In genomic region chr9:69463497-69464068, GRCh38 we compare ENCODE assay signal across 15 cellular contexts.
"Had no signal": no experiment of that assay in that cellular context is flagged by ENCODE, and none has a peak within 500 bp of the region (broad histone marks: within the 10 kb centered on the region; RNA-seq: fewer than 3 reads in every experiment).

No MANE protein-coding gene starts in this region.

- H3K4me3 Mint-ChIP-seq: activated naive CD4-positive, alpha-beta T cell treated with anti-CD3 and anti-CD28 coated beads, Interleukin-2, amount 50 U/mL, for 24 hours; natural killer cell had no signal

- H3K36me3 ChIP-seq: gastrocnemius medialis, lower lobe of right lung had no signal

- H3K4me3 ChIP-seq: ascending aorta, gastrocnemius medialis, lower lobe of right lung had no signal

- H3K9me3 Mint-ChIP-seq: activated naive CD4-positive, alpha-beta T cell treated with anti-CD3 and anti-CD28 coated beads, Interleukin-2, amount 50 U/mL, for 24 hours; natural killer cell had no signal

- H3K27ac ChIP-seq: ascending aorta, gastrocnemius medialis, lower lobe of right lung, VCaP had no signal

- H3K27me3 ChIP-seq: ascending aorta, gastrocnemius medialis had no signal

- H3K4me1 ChIP-seq: ascending aorta, lower lobe of right lung had no signal

- H3K9me3 ChIP-seq: ascending aorta, gastrocnemius medialis, lower lobe of right lung had no signal

- H3K27ac Mint-ChIP-seq: activated naive CD4-positive, alpha-beta T cell treated with anti-CD3 and anti-CD28 coated beads, Interleukin-2, amount 50 U/mL, for 24 hours; natural killer cell had no signal

- H3K27me3 Mint-ChIP-seq: activated naive CD4-positive, alpha-beta T cell treated with anti-CD3 and anti-CD28 coated beads, Interleukin-2, amount 50 U/mL, for 24 hours had no signal

- FAIRE-seq: endometrium had no signal

- ATAC-seq: gastrocnemius medialis, lower lobe of right lung, natural killer cell had no signal

- H3K4me1 Mint-ChIP-seq: activated naive CD4-positive, alpha-beta T cell treated with anti-CD3 and anti-CD28 coated beads, Interleukin-2, amount 50 U/mL, for 24 hours; natural killer cell had no signal

- DNase-seq: activated CD4-positive, alpha-beta T cell treated with anti-CD3 and anti-CD28 coated beads, Interleukin-2, amount 50 U/mL, for 48 hours; activated gamma-delta T cell; cortex of kidney; gastrocnemius medialis; lower lobe of right lung; natural killer cell; occipital lobe; retina; stimulated activated CD4-positive, alpha-beta T cell treated with anti-CD3 and anti-CD28 coated beads, Interleukin-1b, Interleukin-23, amount 100 ng/mL, for 48 hours; stimulated activated CD8-positive, alpha-beta memory T cell treated with anti-CD3 and anti-CD28 coated beads, Interleukin-4, amount 100 ng/mL, for 48 hours; stimulated activated naive CD4-positive, alpha-beta T cell had no signal

- H3K36me3 Mint-ChIP-seq: activated naive CD4-positive, alpha-beta T cell treated with anti-CD3 and anti-CD28 coated beads, Interleukin-2, amount 50 U/mL, for 24 hours; natural killer cell had no signal
